Comparison of ENCODE assay signal across 8 cellular contexts in the genomic region with DNA sequence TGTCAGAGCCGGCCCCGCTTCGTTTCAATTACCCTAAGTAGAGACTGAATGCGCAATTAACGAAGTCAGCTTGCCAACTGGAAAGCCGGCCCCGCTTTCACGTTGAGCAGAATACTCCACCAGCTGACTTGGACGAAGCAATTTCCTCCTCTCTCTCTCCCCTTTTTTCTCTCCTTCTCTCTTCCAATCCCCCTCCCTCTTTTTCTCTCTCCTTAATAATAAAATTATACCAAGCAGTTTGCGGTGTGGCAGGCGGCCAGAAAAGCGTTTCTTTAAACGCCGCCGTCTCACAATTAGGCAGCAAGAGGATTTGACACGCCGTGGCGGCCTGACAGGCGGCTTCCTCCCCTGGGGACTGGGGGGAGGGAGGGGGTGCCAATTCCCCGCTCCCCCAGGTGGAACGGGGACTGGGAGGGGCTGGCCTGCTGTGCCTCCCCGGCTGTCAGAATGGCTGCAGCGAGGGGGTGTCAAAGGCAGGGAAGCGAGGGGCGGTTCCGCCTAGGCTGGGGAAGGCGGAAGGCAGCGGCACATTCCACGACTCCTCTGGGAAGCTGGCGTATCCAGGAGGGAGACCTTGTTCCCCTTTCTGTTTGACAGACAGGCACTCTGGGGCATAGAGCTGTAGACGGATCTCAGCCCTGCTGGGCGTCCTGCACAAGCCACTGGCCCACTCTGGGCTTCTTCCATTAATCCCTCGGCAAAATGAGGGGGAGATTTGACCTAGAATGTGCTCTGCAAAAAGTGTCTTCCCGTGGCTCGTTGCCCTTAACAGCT. TPM values are rescaled to one million over a fixed set of nuclear protein-coding genes. Genes with fewer than 3 reads are reported as not detected.
DNase-seq lines count a peak whose midpoint lies in the region; ATAC-seq and TF ChIP-seq lines count a peak whose summit lies in the region.

No MANE protein-coding gene starts in this region.

- ATAC-seq in GM18867 (IDR thresholded peaks at IDR 0.05; ENCODE audit: unreplicated experiment), result peak; percentile 11
- ATAC-seq in HG03025 (IDR thresholded peaks at IDR 0.05; ENCODE audit: low FRiP score, unreplicated experiment), result no peak
- no peak for ATAC-seq in HG03571 (IDR thresholded peaks at IDR 0.05; ENCODE audit: unreplicated experiment)

- no peaks in the 10 kb centered on the region for H3K9me3 Mint-ChIP-seq in activated T-helper 2 cell treated with anti-CD3 and anti-CD28 coated beads, Interferon-gamma antibody, Interleukin-2, Interleukin-4, amounts not matched to agents 10 μg/mL and 5 μg/mL and 100 μg/mL, durations not matched to agents 14 hours and 24 hours and 36 hours
- H3K9me3 Mint-ChIP-seq in osteocyte (ENCODE audit: unreplicated experiment), result no peaks in the 10 kb centered on the region

- peak overlapping the region; percentile 63 for H3K4me3 Mint-ChIP-seq in activated T-helper 2 cell treated with anti-CD3 and anti-CD28 coated beads, Interferon-gamma antibody, Interleukin-2, Interleukin-4, amounts not matched to agents 10 μg/mL and 5 μg/mL and 100 μg/mL, durations not matched to agents 14 hours and 24 hours and 36 hours (ENCODE audit: low read depth)
- H3K4me3 Mint-ChIP-seq in osteocyte (ENCODE audit: unreplicated experiment), result peak overlapping the region; percentile 68

- DNase-seq in NCI-H1436 treated with DMSO at 0.1 percent for 48 hours (lab: John Stamatoyannopoulos, UW) (peak; percentile 96), head of caudate nucleus (peak; percentile 46 to 89 (median 69)), osteocyte (ENCODE audit: extremely low spot score, unreplicated experiment) (peak; percentile 88), SW 1271 (lab: John Stamatoyannopoulos, UW) (no peak)
- DNase-seq in activated T-helper 2 cell treated with anti-CD3 and anti-CD28 coated beads, Interferon-gamma antibody, Interleukin-2, Interleukin-4, amounts not matched to agents 10 μg/mL and 5 μg/mL and 100 μg/mL, durations not matched to agents 14 hours and 24 hours and 36 hours (ENCODE audit: low spot score), result no peak

- H3K4me1 Mint-ChIP-seq in activated T-helper 2 cell treated with anti-CD3 and anti-CD28 coated beads, Interferon-gamma antibody, Interleukin-2, Interleukin-4, amounts not matched to agents 10 μg/mL and 5 μg/mL and 100 μg/mL, durations not matched to agents 14 hours and 24 hours and 36 hours (ENCODE audit: low read depth), result peaks cover 6% of the 10 kb centered on the region
- peaks cover 46% of the 10 kb centered on the region for H3K4me1 Mint-ChIP-seq in osteocyte (ENCODE audit: unreplicated experiment)

- peaks cover 21% of the 10 kb centered on the region for H3K27me3 Mint-ChIP-seq in activated T-helper 2 cell treated with anti-CD3 and anti-CD28 coated beads, Interferon-gamma antibody, Interleukin-2, Interleukin-4, amounts not matched to agents 10 μg/mL and 5 μg/mL and 100 μg/mL, durations not matched to agents 14 hours and 24 hours and 36 hours (ENCODE audit: low read depth)
- no peaks in the 10 kb centered on the region for H3K27me3 Mint-ChIP-seq in osteocyte (ENCODE audit: unreplicated experiment)

- no peak for TF ChIP-seq CTCF in osteocyte (IDR thresholded peaks at IDR 0.05)

- intact Hi-C loops in activated T-helper 2 cell treated with anti-CD3 and anti-CD28 coated beads, Interferon-gamma antibody, Interleukin-2, Interleukin-4, amounts not matched to agents 10 μg/mL and 5 μg/mL and 100 μg/mL, durations not matched to agents 14 hours and 24 hours and 36 hours (cut with micrococcal nuclease), result loop anchor here (2.0 to 5.0 kb wide), 3 partner anchors 62 to 101 kb away; no protein-coding TSS in a partner anchor
- intact Hi-C loops in head of caudate nucleus (cut with DNase I), result loop anchor here (5.0 to 10.0 kb wide), 2 partner anchors 42 to 99 kb away; a partner anchor contains a TSS

- H3K36me3 Mint-ChIP-seq in activated T-helper 2 cell treated with anti-CD3 and anti-CD28 coated beads, Interferon-gamma antibody, Interleukin-2, Interleukin-4, amounts not matched to agents 10 μg/mL and 5 μg/mL and 100 μg/mL, durations not matched to agents 14 hours and 24 hours and 36 hours (ENCODE audit: low read depth), result no peaks in the 10 kb centered on the region
- no peaks in the 10 kb centered on the region for H3K36me3 Mint-ChIP-seq in osteocyte (ENCODE audit: unreplicated experiment)

- H3K27ac Mint-ChIP-seq in activated T-helper 2 cell treated with anti-CD3 and anti-CD28 coated beads, Interferon-gamma antibody, Interleukin-2, Interleukin-4, amounts not matched to agents 10 μg/mL and 5 μg/mL and 100 μg/mL, durations not matched to agents 14 hours and 24 hours and 36 hours, result no peak overlapping the region
- H3K27ac Mint-ChIP-seq in osteocyte (ENCODE audit: unreplicated experiment), result peak overlapping the region; percentile 68

RNA-seq across cellular contexts. Expression of a gene that starts 52.8 kb away (rescaled TPM):
- total RNA-seq in activated T-helper 2 cell treated with anti-CD3 and anti-CD28 coated beads, Interferon-gamma antibody, Interleukin-2, Interleukin-4, amounts not matched to agents 10 μg/mL and 5 μg/mL and 100 μg/mL, durations not matched to agents 14 hours and 24 hours and 36 hours, result 166 and 175 TPM in 2 replicates
- 78.0 and 86.9 TPM in 2 replicates for total RNA-seq in osteocyte

Comparison
In these comparisons a context has a peak if more than half of its experiments do, and no peak if none do; other contexts are left out.
1. DNase-seq: peak in NCI-H1436 treated with DMSO at 0.1 percent for 48 hours (single experiment), head of caudate nucleus (42 of 42) and osteocyte (single experiment); none in activated T-helper 2 cell treated with anti-CD3 and anti-CD28 coated beads, Interferon-gamma antibody, Interleukin-2, Interleukin-4, amounts not matched to agents 10 μg/mL and 5 μg/mL and 100 μg/mL, durations not matched to agents 14 hours and 24 hours and 36 hours (single experiment) and SW 1271 (0 of 2).